ENCODE assay signal across 8 cellular contexts in the genomic region with DNA sequence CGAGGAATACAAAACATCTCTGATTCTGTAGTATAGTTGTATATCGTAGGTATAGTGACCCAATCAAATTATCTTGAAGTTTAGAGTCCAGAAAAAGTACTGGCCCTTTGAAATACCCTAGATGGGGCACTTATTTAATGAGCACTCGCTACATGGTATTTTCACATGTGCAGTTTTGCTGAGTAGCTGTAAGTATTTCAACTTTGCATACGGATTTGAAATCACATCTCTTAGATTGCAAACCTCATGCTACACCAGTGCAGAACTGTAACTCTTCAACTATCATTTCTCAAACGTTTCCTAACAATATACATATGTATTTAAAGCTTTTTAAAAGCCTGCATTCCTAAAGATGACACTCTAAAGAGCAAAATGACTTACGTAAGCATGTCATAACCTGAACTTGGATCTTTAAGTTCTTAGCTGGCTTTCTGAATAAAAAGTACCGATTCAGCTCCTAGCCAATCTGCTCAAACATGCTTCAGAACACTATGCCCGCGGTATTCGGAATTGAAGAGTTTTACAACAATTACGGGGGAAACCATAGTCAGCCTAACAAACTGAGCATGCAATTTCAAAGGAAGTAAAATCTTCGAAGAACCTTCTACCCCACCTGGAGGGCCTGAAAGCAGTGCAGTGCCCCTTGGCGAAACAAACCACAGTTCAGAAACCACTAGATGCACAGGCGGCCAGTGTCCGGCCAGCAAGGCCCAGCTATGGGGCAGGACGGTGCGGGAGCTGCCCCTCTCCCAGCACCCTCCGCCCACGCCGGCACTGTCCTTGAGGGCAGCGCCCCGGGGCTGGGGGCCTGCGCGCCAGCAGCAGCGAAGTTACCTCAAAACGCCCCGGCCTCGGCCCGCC. TPM values are rescaled to one million over a fixed set of nuclear protein-coding genes. Genes with fewer than 3 reads are reported as not detected.
A peak's percentile ranks its signal among the peaks of the same experiment; 100 is the strongest.
DNase-seq lines count a peak whose midpoint lies in the region; ATAC-seq, FAIRE-seq and TF ChIP-seq lines count a peak whose summit lies in the region.

No MANE protein-coding gene starts in this region.

- in situ Hi-C loops in GM13976 (cut with MboI; ENCODE audit: low sequenced_read_pairs, unreplicated experiment), result no loop called here

- H3K4me2 ChIP-seq in parathyroid adenoma (ENCODE audit: low read length), result peak overlapping the region; percentile 75

- no peaks in the 10 kb centered on the region for H3K36me3 ChIP-seq in parathyroid adenoma (ENCODE audit: control insufficient read depth, insufficient read depth, low read length)

- H3K4me1 Mint-ChIP-seq in activated T-helper 2 cell treated with anti-CD3 and anti-CD28 coated beads, Interferon-gamma antibody, Interleukin-2, Interleukin-4, amounts not matched to agents 10 μg/mL and 5 μg/mL and 100 μg/mL, durations not matched to agents 14 hours and 24 hours and 36 hours (ENCODE audit: low read depth), result peaks cover 25% of the 10 kb centered on the region

- peak overlapping the region; percentile 84 for H3K27ac ChIP-seq in parathyroid adenoma

- DNase-seq in GM13976 (ENCODE audit: low spot score) (peak; percentile 9), H54 (ENCODE audit: insufficient read length, low spot score) (no peak), LHCN-M2 (ENCODE audit: low read depth) (peak; percentile 13), Right ventricle myocardium superior (no peak), KG1 (lab: John Stamatoyannopoulos, UW) (no peak), HK-2 (ENCODE audit: unreplicated experiment) (no peak)
- no peak for DNase-seq in activated T-helper 2 cell treated with anti-CD3 and anti-CD28 coated beads, Interferon-gamma antibody, Interleukin-2, Interleukin-4, amounts not matched to agents 10 μg/mL and 5 μg/mL and 100 μg/mL, durations not matched to agents 14 hours and 24 hours and 36 hours (ENCODE audit: low spot score)

- H3K27me3 Mint-ChIP-seq in activated T-helper 2 cell treated with anti-CD3 and anti-CD28 coated beads, Interferon-gamma antibody, Interleukin-2, Interleukin-4, amounts not matched to agents 10 μg/mL and 5 μg/mL and 100 μg/mL, durations not matched to agents 14 hours and 24 hours and 36 hours (ENCODE audit: low read depth), result peaks cover 21% of the 10 kb centered on the region

- ATAC-seq in Right ventricle myocardium superior (ENCODE audit: poor library complexity), result peak; percentile 56

- TF ChIP-seq CTCF in GM13976 (IDR thresholded peaks at IDR 0.05; ENCODE audit: borderline replicate concordance, control extremely low read depth, extremely low read depth, insufficient read depth, missing control alignments) (no peak), parathyroid adenoma (IDR thresholded peaks at IDR 0.05) (no peak)

- no peaks in the 10 kb centered on the region for H3K9me3 Mint-ChIP-seq in activated T-helper 2 cell treated with anti-CD3 and anti-CD28 coated beads, Interferon-gamma antibody, Interleukin-2, Interleukin-4, amounts not matched to agents 10 μg/mL and 5 μg/mL and 100 μg/mL, durations not matched to agents 14 hours and 24 hours and 36 hours

- no peaks in the 10 kb centered on the region for H3K9me3 ChIP-seq in parathyroid adenoma (ENCODE audit: control insufficient read depth, low read length)

- H3K4me1 ChIP-seq in parathyroid adenoma, result no peaks in the 10 kb centered on the region

- peak overlapping the region; percentile 76 for H3K4me3 ChIP-seq in parathyroid adenoma (ENCODE audit: low read depth, low read length)

- no peaks in the 10 kb centered on the region for H3K27me3 ChIP-seq in parathyroid adenoma (ENCODE audit: control insufficient read depth, insufficient read depth, low read length)

- peak overlapping the region; percentile 79 for H3K27ac Mint-ChIP-seq in activated T-helper 2 cell treated with anti-CD3 and anti-CD28 coated beads, Interferon-gamma antibody, Interleukin-2, Interleukin-4, amounts not matched to agents 10 μg/mL and 5 μg/mL and 100 μg/mL, durations not matched to agents 14 hours and 24 hours and 36 hours

- peak overlapping the region; percentile 89 for H2AFZ ChIP-seq in parathyroid adenoma

- H3K36me3 Mint-ChIP-seq in activated T-helper 2 cell treated with anti-CD3 and anti-CD28 coated beads, Interferon-gamma antibody, Interleukin-2, Interleukin-4, amounts not matched to agents 10 μg/mL and 5 μg/mL and 100 μg/mL, durations not matched to agents 14 hours and 24 hours and 36 hours (ENCODE audit: low read depth), result peaks cover 28% of the 10 kb centered on the region

- H3K79me2 ChIP-seq in parathyroid adenoma, result no peaks in the 10 kb centered on the region

- H3K4me3 Mint-ChIP-seq in activated T-helper 2 cell treated with anti-CD3 and anti-CD28 coated beads, Interferon-gamma antibody, Interleukin-2, Interleukin-4, amounts not matched to agents 10 μg/mL and 5 μg/mL and 100 μg/mL, durations not matched to agents 14 hours and 24 hours and 36 hours (ENCODE audit: low read depth), result peak overlapping the region; percentile 90

- FAIRE-seq in H54 (lab: Jason Lieb, UNC), result peak; percentile 20

- intact Hi-C loops in activated T-helper 2 cell treated with anti-CD3 and anti-CD28 coated beads, Interferon-gamma antibody, Interleukin-2, Interleukin-4, amounts not matched to agents 10 μg/mL and 5 μg/mL and 100 μg/mL, durations not matched to agents 14 hours and 24 hours and 36 hours (cut with micrococcal nuclease), result loop anchor here (1.0 to 2.0 kb wide), 4 partner anchors 14 to 330 kb away; a partner anchor contains a TSS
- intact Hi-C loops in Right ventricle myocardium superior (cut with DNase I), result no loop called here

- H3K9ac ChIP-seq in parathyroid adenoma, result peak overlapping the region; percentile 61

- TF ChIP-seq POLR2A in H54 (IDR thresholded peaks at IDR 0.05; ENCODE audit: low read depth, low read length), result no peak

RNA-seq across cellular contexts. Expression of a gene that starts 0.9 kb away (rescaled TPM):
- total RNA-seq in LHCN-M2 (2014; rRNA removed) (84.4 and 96.6 TPM in 2 replicates), Right ventricle myocardium superior (234 TPM)
- 62.2 TPM for polyA plus RNA-seq in LHCN-M2 (2012)
- 96.5 and 102 TPM in 2 replicates for total RNA-seq in activated T-helper 2 cell treated with anti-CD3 and anti-CD28 coated beads, Interferon-gamma antibody, Interleukin-2, Interleukin-4, amounts not matched to agents 10 μg/mL and 5 μg/mL and 100 μg/mL, durations not matched to agents 14 hours and 24 hours and 36 hours

RNA-seq across cellular contexts. Expression of a gene that starts 13.5 kb away (rescaled TPM):
- total RNA-seq in LHCN-M2 (2014; rRNA removed) (under 0.01 TPM in 1 of 2 replicates, not detected in the other), Right ventricle myocardium superior (0.56 TPM)
- polyA plus RNA-seq in LHCN-M2 (2012), result not detected
- 0.05 and 0.07 TPM in 2 replicates for total RNA-seq in activated T-helper 2 cell treated with anti-CD3 and anti-CD28 coated beads, Interferon-gamma antibody, Interleukin-2, Interleukin-4, amounts not matched to agents 10 μg/mL and 5 μg/mL and 100 μg/mL, durations not matched to agents 14 hours and 24 hours and 36 hours

Comparison
In these comparisons a context has a peak if more than half of its experiments do, and no peak if none do; other contexts are left out.
1. DNase-seq: peak in GM13976 (single experiment) and LHCN-M2 (single experiment); none in H54 (single experiment), activated T-helper 2 cell treated with anti-CD3 and anti-CD28 coated beads, Interferon-gamma antibody, Interleukin-2, Interleukin-4, amounts not matched to agents 10 μg/mL and 5 μg/mL and 100 μg/mL, durations not matched to agents 14 hours and 24 hours and 36 hours (single experiment), Right ventricle myocardium superior (single experiment), KG1 (single experiment) and HK-2 (single experiment).